ENCODE assay signal across 8 cellular contexts in the genomic region with DNA sequence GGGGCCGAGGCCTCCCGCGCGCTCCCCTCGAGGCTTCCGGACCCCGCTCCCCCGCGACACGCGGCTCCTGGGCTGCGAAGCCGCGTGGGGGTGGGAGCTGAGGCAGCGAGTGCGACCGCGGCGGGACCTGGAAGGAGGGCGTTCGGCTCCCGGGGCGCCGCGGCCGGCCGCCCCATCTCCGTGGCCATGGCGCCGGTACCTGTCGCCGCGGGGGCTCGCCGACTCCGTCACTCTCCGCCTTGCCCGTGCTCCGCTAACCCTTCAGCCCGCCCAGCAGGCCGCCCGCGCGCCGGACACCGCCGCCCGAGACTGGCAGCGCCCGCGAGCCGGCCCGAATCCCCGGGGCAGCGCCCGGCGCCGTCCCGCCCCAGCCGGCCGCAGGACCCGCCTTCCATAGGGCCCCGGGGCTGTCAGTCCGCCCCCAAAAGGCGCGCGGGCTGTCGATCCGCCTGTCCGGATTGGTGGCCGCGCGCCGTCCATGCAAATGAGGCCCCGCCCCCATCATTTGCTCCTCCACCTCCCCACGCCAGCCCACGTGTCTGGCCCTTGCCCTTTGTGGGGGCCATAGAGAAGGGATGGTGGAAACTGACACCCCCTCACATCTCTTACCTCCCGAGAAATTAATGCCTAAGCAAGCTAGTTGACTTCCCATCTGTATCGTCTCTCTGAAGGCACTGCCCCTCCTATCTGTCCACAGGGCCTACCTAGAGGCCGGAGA. TPM values are rescaled to one million over a fixed set of nuclear protein-coding genes. Genes with fewer than 3 reads are reported as not detected.
DNase-seq lines count a peak whose midpoint lies in the region; ATAC-seq and TF ChIP-seq lines count a peak whose summit lies in the region.

Gene FKBP5 (minus strand): TSS at position 311 of the 718 bp plus-strand sequence. CDS start 46,091 bp downstream, outside the sequence.

- H3K27ac Mint-ChIP-seq in CD14-positive monocyte, result peak within 1 kb of the TSS; percentile 87 to 96 (median 94)

- H3K9ac ChIP-seq in NT2/D1 (ENCODE audit: insufficient read length, low read depth), result peak within 1 kb of the TSS; percentile 88

- no peaks in the 10 kb centered on the region for H3K9me3 ChIP-seq in NT2/D1 (ENCODE audit: insufficient read depth, low read length)
- no peaks in the 10 kb centered on the region for H3K9me3 ChIP-seq in mononuclear cell (ENCODE audit: low read depth, low read length)

- peaks cover 0 to 3% (median 0%) of the 10 kb centered on the region in 7 donors for H3K9me3 Mint-ChIP-seq in CD14-positive monocyte

- intact Hi-C loops in CD14-positive monocyte (cut with micrococcal nuclease), result loop anchor here in 1 of 2 donors (2.0 to 10.0 kb wide), 2 partner anchors 14 to 104 kb away; no protein-coding TSS in a partner anchor

- peak within 1 kb of the TSS; percentile 96 to 97 for H3K4me3 Mint-ChIP-seq in CD14-positive monocyte

- peaks cover 34% of the 10 kb centered on the region for H3K4me1 Mint-ChIP-seq in CD14-positive monocyte

- H3K36me3 ChIP-seq in NT2/D1 (ENCODE audit: insufficient read depth, insufficient read length, low read length), result peaks cover 5% of the 10 kb centered on the region

- H3K27me3 ChIP-seq in NT2/D1 (ENCODE audit: insufficient read depth, insufficient read length), result no peaks in the 10 kb centered on the region
- H3K27me3 ChIP-seq in mononuclear cell (ENCODE audit: insufficient read depth, low read length), result no peaks in the 10 kb centered on the region

- peaks cover 0 to 5% of the 10 kb centered on the region in 2 donors for H3K36me3 Mint-ChIP-seq in CD14-positive monocyte

- H3K4me3 ChIP-seq in NT2/D1 (ENCODE audit: insufficient read length, low read depth), result peak within 1 kb of the TSS; percentile 76
- H3K4me3 ChIP-seq in mononuclear cell (ENCODE audit: low read length), result peak within 1 kb of the TSS; percentile 68

- H3K27me3 Mint-ChIP-seq in CD14-positive monocyte (ENCODE audit: low read depth in 3 of 3), result peaks cover 0 to 2% (median 1%) of the 10 kb centered on the region in 3 donors

- no peaks in the 10 kb centered on the region for H3K4me1 ChIP-seq in NT2/D1 (ENCODE audit: insufficient read depth, insufficient read length)
- H3K4me1 ChIP-seq in mononuclear cell (ENCODE audit: insufficient read depth, low read length), result peaks cover 36% of the 10 kb centered on the region

- DNase-seq in CD14-positive monocyte (ENCODE audit: low spot score) (peak; percentile 92), NT2/D1 (ENCODE audit: low read depth, low spot score) (peak; percentile 59), activated T-cell treated with anti-CD3 and anti-CD28 coated beads for 1 hour (ENCODE audit: low read depth) (peak; percentile 77), epidermal melanocyte (ENCODE audit: insufficient read length, low spot score) (peak; percentile 78)
- DNase-seq in stimulated activated CD8-positive, alpha-beta memory T cell treated with anti-CD3 and anti-CD28 coated beads, Interleukin-4, amount 100 ng/mL, for 1 hour (ENCODE audit: low read depth in 2 of 2, low spot score in 1 of 2), result peak; percentile 66 to 80

- peak; percentile 88 for ATAC-seq in GM19324 (IDR thresholded peaks at IDR 0.05; ENCODE audit: low FRiP score, unreplicated experiment)
- ATAC-seq in HG03460 (IDR thresholded peaks at IDR 0.05; ENCODE audit: unreplicated experiment), result peak; percentile 88

- TF ChIP-seq CTCF in CD14-positive monocyte (IDR thresholded peaks at IDR 0.05), result no peak

RNA-seq across cellular contexts. Expression of gene FKBP5, which starts in this region (rescaled TPM):
- 10 to 100 TPM; 56.9 to 58.5 TPM for polyA plus RNA-seq in CD14-positive monocyte
- 20.1 TPM for total RNA-seq in mononuclear cell

Comparison
In these comparisons a context has a peak if more than half of its experiments do, and no peak if none do; other contexts are left out.
1. Peak in every context shown above with its lines: DNase-seq, ATAC-seq and H3K4me3 ChIP-seq.